ENCODE assay signal across 7 cellular contexts in genomic region chr5:6462671-6463070, GRCh38. TPM values are rescaled to one million over a fixed set of nuclear protein-coding genes. Genes with fewer than 3 reads are reported as not detected.
"Had no signal": no experiment of that assay in that cellular context is flagged by ENCODE, and none has a peak within 500 bp of the region (broad histone marks: within the 10 kb centered on the region; RNA-seq: fewer than 3 reads in every experiment).

No MANE protein-coding gene starts in this region.

- H3K4me2 ChIP-seq: GM23338 had no signal

- ATAC-seq: GM23338, K562 had no signal

- DNase-seq: H9, HCEC 1CT, IMR-90, KG1 had no signal

- H2AFZ ChIP-seq: GM23338 had no signal

- H3K4me3 ChIP-seq: GM23338, K562 had no signal

RNA-seq across cellular contexts. Expression of gene UBE2QL1, which starts 14.0 kb away (rescaled TPM):
- total RNA-seq: HT-29, IMR-90, K562 had no signal
- polyA plus RNA-seq: IMR-90, K562 had no signal
